In genomic region chr22:45671783-45672563, GRCh38 we compare ENCODE assay signal across 8 cellular contexts. TPM values are rescaled to one million over a fixed set of nuclear protein-coding genes. Genes with fewer than 3 reads are reported as not detected.
DNase-seq lines count a peak whose midpoint lies in the region; ATAC-seq and TF ChIP-seq lines count a peak whose summit lies in the region.

Gene ATXN10, plus strand, starts transcription at chr22:45671834. Its CDS starts 230 bp downstream, at chr22:45672064.

- peaks cover 31 to 49% (median 39%) of the 10 kb centered on the region in 4 donors for H3K4me1 Mint-ChIP-seq in CD4-positive, CD25-positive, alpha-beta regulatory T cell
- peaks cover 19% of the 10 kb centered on the region for H3K4me1 Mint-ChIP-seq in neural progenitor cell

- peak; percentile 78 to 82 for ATAC-seq in CD4-positive, CD25-positive, alpha-beta regulatory T cell (ENCODE audit: low read depth in 2 of 2)
- ATAC-seq in GM21381 (IDR thresholded peaks at IDR 0.05; ENCODE audit: unreplicated experiment), result peak; percentile 54

- H3K9me3 Mint-ChIP-seq in CD4-positive, CD25-positive, alpha-beta regulatory T cell, result peaks cover 0 to 3% (median 0%) of the 10 kb centered on the region in 7 donors
- H3K9me3 Mint-ChIP-seq in neural progenitor cell, result no peaks in the 10 kb centered on the region

- TF ChIP-seq CTCF in neural progenitor cell (IDR thresholded peaks at IDR 0.05) (no peak), stomach (IDR thresholded peaks at IDR 0.05) (no peak)

- H3K36me3 Mint-ChIP-seq in CD4-positive, CD25-positive, alpha-beta regulatory T cell, result peaks cover 4% of the 10 kb centered on the region
- H3K36me3 Mint-ChIP-seq in neural progenitor cell, result peaks cover 14% of the 10 kb centered on the region

- peak within 1 kb of the TSS; percentile 89 to 95 (median 94) for H3K4me3 Mint-ChIP-seq in CD4-positive, CD25-positive, alpha-beta regulatory T cell
- H3K4me3 Mint-ChIP-seq in neural progenitor cell, result peak within 1 kb of the TSS; percentile 93

- 0 to 3% (median 0%) methylated on average over 42 to 89 of the region's 89 CpGs for WGBS in stomach, 5 donors

- H3K27me3 Mint-ChIP-seq in CD4-positive, CD25-positive, alpha-beta regulatory T cell, result peaks cover 12% of the 10 kb centered on the region
- H3K27me3 Mint-ChIP-seq in neural progenitor cell (ENCODE audit: insufficient read depth, low read depth), result peaks cover 6% of the 10 kb centered on the region

- no peaks in the 10 kb centered on the region for H3K27me3 ChIP-seq in CD4-positive, CD25-positive, alpha-beta regulatory T cell (ENCODE audit: control insufficient read depth, insufficient read depth, low read length)
- H3K27me3 ChIP-seq in neural progenitor cell (no peaks in the 10 kb centered on the region), stomach (no peaks in the 10 kb centered on the region)

- peak within 1 kb of the TSS; percentile 88 for H3K4me2 ChIP-seq in neural progenitor cell

- peaks cover 30% of the 10 kb centered on the region for H3K4me1 ChIP-seq in CD4-positive, CD25-positive, alpha-beta regulatory T cell (ENCODE audit: control insufficient read depth, insufficient read depth, low read length, poor library complexity, severe bottlenecking)
- H3K4me1 ChIP-seq in neural progenitor cell (peaks cover 8% of the 10 kb centered on the region), stomach (peaks cover 20 to 51% (median 40%) of the 10 kb centered on the region in 4 donors)

- TF ChIP-seq EP300 in stomach (IDR thresholded peaks at IDR 0.05), result no peak

- peak within 1 kb of the TSS; percentile 77 for H3K4me3 ChIP-seq in CD4-positive, CD25-positive, alpha-beta regulatory T cell (ENCODE audit: low read depth, low read length)
- H3K4me3 ChIP-seq in neural progenitor cell, result peak within 1 kb of the TSS; percentile 87
- H3K4me3 ChIP-seq in stomach, result peak within 1 kb of the TSS; percentile 76 to 83 (median 82)

- H3F3A ChIP-seq in neural progenitor cell (ENCODE audit: low read depth), result no peaks in the 10 kb centered on the region

- peak within 1 kb of the TSS; percentile 84 for H3K9ac ChIP-seq in neural progenitor cell

- H3K79me2 ChIP-seq in neural progenitor cell (ENCODE audit: low read depth), result peaks cover 56% of the 10 kb centered on the region

- H3K27ac Mint-ChIP-seq in CD4-positive, CD25-positive, alpha-beta regulatory T cell, result peak within 1 kb of the TSS; percentile 64 to 94 (median 71)
- H3K27ac Mint-ChIP-seq in neural progenitor cell, result peak within 1 kb of the TSS; percentile 81

- H3K27ac ChIP-seq in CD4-positive, CD25-positive, alpha-beta regulatory T cell (ENCODE audit: insufficient read depth, low read length, poor library complexity, severe bottlenecking), result peak within 1 kb of the TSS; percentile 59
- H3K27ac ChIP-seq in KOPT-K1 (ENCODE audit: low read depth, low read length, poor library complexity, severe bottlenecking) (peak within 1 kb of the TSS; percentile 83), neural progenitor cell (peak within 1 kb of the TSS; percentile 82), stomach (peak within 1 kb of the TSS; percentile 76 to 92 (median 87))

- H2AFZ ChIP-seq in neural progenitor cell (replicated peaks), result peak within 1 kb of the TSS; percentile 98

- intact Hi-C loops in stomach (cut with DNase I; ENCODE audit: low total_unique reads), result no loop called here

- peak; percentile 57 to 82 (median 69) for DNase-seq in CD4-positive, CD25-positive, alpha-beta regulatory T cell
- DNase-seq in SHP77 treated with DMSO at 0.1 percent for 48 hours (lab: John Stamatoyannopoulos, UW) (peak; percentile 55), activated gamma-delta T cell treated with Interleukin-2 at 50 U/mL for 16 hours (peak; percentile 52), foreskin melanocyte (peak; percentile 49), neural progenitor cell (ENCODE audit: low spot score) (peak; percentile 95), stomach (peak; percentile 48)

- no peaks in the 10 kb centered on the region for H3K36me3 ChIP-seq in CD4-positive, CD25-positive, alpha-beta regulatory T cell (ENCODE audit: control insufficient read depth, insufficient read depth, low read length)
- peaks cover 8% of the 10 kb centered on the region for H3K36me3 ChIP-seq in KOPT-K1 (ENCODE audit: insufficient read depth, low read length)
- no peaks in the 10 kb centered on the region for H3K36me3 ChIP-seq in neural progenitor cell
- H3K36me3 ChIP-seq in stomach, result peaks cover 0 to 3% (median 0%) of the 10 kb centered on the region in 4 donors

- no peak for TF ChIP-seq POLR2A in stomach (IDR thresholded peaks at IDR 0.05)

- no peaks in the 10 kb centered on the region for H3K9me3 ChIP-seq in CD4-positive, CD25-positive, alpha-beta regulatory T cell (ENCODE audit: control insufficient read depth in 2 of 2, low read length in 2 of 2)
- H3K9me3 ChIP-seq in KOPT-K1 (ENCODE audit: insufficient read depth, low read length, poor library complexity, severe bottlenecking) (no peaks in the 10 kb centered on the region), neural progenitor cell (ENCODE audit: low read depth) (no peaks in the 10 kb centered on the region), stomach (no peaks in the 10 kb centered on the region)

- H4K20me1 ChIP-seq in neural progenitor cell (ENCODE audit: low read depth), result peaks cover 44% of the 10 kb centered on the region

RNA-seq across cellular contexts. Expression of gene ATXN10, which starts in this region (rescaled TPM):
- total RNA-seq in CD4-positive, CD25-positive, alpha-beta regulatory T cell, result 61.7 TPM
- polyA plus RNA-seq in CD4-positive, CD25-positive, alpha-beta regulatory T cell, result 100 to 1,000 TPM in 2 of 4 donors, 10 to 100 TPM in 2; 70.3 to 107 (median 90.6) TPM
- total RNA-seq in neural progenitor cell (ENCODE audit: low replicate concordance), result 125 and 168 TPM in 2 replicates
- total RNA-seq in stomach, result 100 to 1,000 TPM in 4 of 5 donors, 10 to 100 TPM in 1; 65.6 to 171 (median 125) TPM
- polyA plus RNA-seq in stomach, result 10 to 100 TPM; 36.5 to 47.9 (median 43.8) TPM

Comparison
In these comparisons a context has a peak if more than half of its experiments do, and no peak if none do; other contexts are left out.
1. Peak in every context shown above with its lines: DNase-seq, ATAC-seq, H3K4me3 ChIP-seq and H3K27ac ChIP-seq.